ENCODE assay signal across 8 cellular contexts in genomic region chr15:83092309-83092976, GRCh38. TPM values are rescaled to one million over a fixed set of nuclear protein-coding genes. Genes with fewer than 3 reads are reported as not detected.
DNase-seq lines count a peak whose midpoint lies in the region; ATAC-seq and TF ChIP-seq lines count a peak whose summit lies in the region.

No MANE protein-coding gene starts in this region.

- intact Hi-C loops in spleen (cut with DNase I; ENCODE audit: low total_unique reads): no loop called here

- no peak for TF ChIP-seq POLR2A in spleen (IDR thresholded peaks at IDR 0.05)

- DNase-seq in ELR (ENCODE audit: low read depth) (peak; percentile 50), NOMO-1 (lab: John Stamatoyannopoulos, UW; ENCODE audit: unreplicated experiment in 2 of 2) (peak; percentile 49 to 87), fibroblast of pulmonary artery (ENCODE audit: low read depth) (peak; percentile 84), spleen (no peak), ureter (ENCODE audit: low spot score) (no peak)

- ATAC-seq in GM21528 (IDR thresholded peaks at IDR 0.05; ENCODE audit: low FRiP score, unreplicated experiment): peak; percentile 81
- ATAC-seq in HG03196 (IDR thresholded peaks at IDR 0.05; ENCODE audit: unreplicated experiment): no peak
- no peak for ATAC-seq in GM18873 (IDR thresholded peaks at IDR 0.05; ENCODE audit: low FRiP score, unreplicated experiment)

- peak overlapping the region in 5 of 8 donors; percentile 32 to 81 (median 33) for H3K27ac ChIP-seq in spleen

- peaks cover 0 to 16% (median 6%) of the 10 kb centered on the region in 6 donors for H3K4me1 ChIP-seq in spleen

- H3K36me3 ChIP-seq in spleen: no peaks in the 10 kb centered on the region

- H3K4me3 ChIP-seq in fibroblast of pulmonary artery (replicated peaks; ENCODE audit: low read depth, low read length) (no peak overlapping the region), spleen (no peak overlapping the region)

- WGBS in spleen, 5 donors: 37 to 44% (median 38%) methylated on average over 4 of the region's 4 CpGs

- H3K27me3 ChIP-seq in spleen (replicated peaks in 1 of 7): no peaks in the 10 kb centered on the region

- peaks cover 0 to 6% (median 0%) of the 10 kb centered on the region in 8 donors for H3K9me3 ChIP-seq in spleen

- TF ChIP-seq CTCF in fibroblast of pulmonary artery (IDR thresholded peaks at IDR 0.05; ENCODE audit: low read length, missing control alignments): no peak
- TF ChIP-seq CTCF in spleen (IDR thresholded peaks at IDR 0.05 in 8 of 11, conservative IDR thresholded peaks at IDR 0.05 in 3 of 11): no peak

RNA-seq across cellular contexts. Expression of gene TM6SF1, which starts 15.0 kb away (rescaled TPM):
- total RNA-seq in spleen: 10 to 100 TPM in 5 of 7 donors, 1 to 10 TPM in 2; 7.0 to 15.0 (median 12.2) TPM
- polyA plus RNA-seq in spleen: 1 to 10 TPM; 4.5 to 5.9 (median 5.5) TPM
- 8.7 TPM for total RNA-seq in ureter

RNA-seq across cellular contexts. Expression of gene BTBD1, which starts 25.4 kb away (rescaled TPM):
- total RNA-seq in spleen: 10 to 100 TPM; 39.2 to 70.8 (median 48.6) TPM
- 10 to 100 TPM; 14.9 to 22.0 (median 21.5) TPM for polyA plus RNA-seq in spleen
- total RNA-seq in ureter: 64.9 TPM

Comparison
In these comparisons a context has a peak if more than half of its experiments do, and no peak if none do; other contexts are left out.
1. DNase-seq: peak in ELR (single experiment), NOMO-1 (2 of 2) and fibroblast of pulmonary artery (single experiment); none in spleen (single experiment) and ureter (single experiment).